ENCODE assay signal across 20 cellular contexts in genomic region chr1:91760487-91760886, GRCh38.
A peak's percentile ranks its signal among the peaks of the same experiment; 100 is the strongest.
DNase-seq lines count a peak whose midpoint lies in the region; ATAC-seq and TF ChIP-seq lines count a peak whose summit lies in the region.
"Had no signal": no experiment of that assay in that cellular context is flagged by ENCODE, and none has a peak within 500 bp of the region (broad histone marks: within the 10 kb centered on the region; RNA-seq: fewer than 3 reads in every experiment).

No MANE protein-coding gene starts in this region.

- DNase-seq in adrenal gland (no peak), right lobe of liver (no peak), gastrocnemius medialis (no peak)
- no peak for DNase-seq in activated naive CD4-positive, alpha-beta T cell treated with anti-CD3 and anti-CD28 coated beads, Interleukin-2, amount 10 ng/mL, durations not matched to agents 7 days and 5 days
- DNase-seq: BE2C; CD4-positive, alpha-beta T cell; GOT3; KG1; MV-4-11; NCI-H1417 treated with DMSO at 0.1 percent for 48 hours; NCI-H187 treated with DMSO at 0.1 percent for 48 hours; NCI-H2227 treated with DMSO at 0.1 percent for 48 hours; NCI-H524; SHP77 had no signal

- peaks cover 16 to 77% of the 10 kb centered on the region in 2 donors for H3K4me1 ChIP-seq in adrenal gland (replicated peaks in 1 of 2)
- H3K4me1 ChIP-seq in right lobe of liver: peaks cover 0 to 52% (median 29%) of the 10 kb centered on the region in 4 donors
- H3K4me1 ChIP-seq in gastrocnemius medialis: peaks cover 40 to 50% of the 10 kb centered on the region in 2 donors

- intact Hi-C loops in adrenal gland (cut with DNase I) (no loop called here), right lobe of liver (cut with DNase I) (no loop called here), gastrocnemius medialis (cut with DNase I; ENCODE audit: low total_unique reads) (no loop called here)

- H3K36me3 ChIP-seq in adrenal gland (replicated peaks in 1 of 2) (peaks cover 0 to 16% of the 10 kb centered on the region in 2 donors), right lobe of liver (no peaks in the 10 kb centered on the region), gastrocnemius medialis (no peaks in the 10 kb centered on the region)
- H3K36me3 ChIP-seq: BE2C had no signal

- H3K4me3 ChIP-seq in adrenal gland (no peak overlapping the region), right lobe of liver (no peak overlapping the region), gastrocnemius medialis (no peak overlapping the region)
- H3K4me3 ChIP-seq: GM12878 had no signal

- H3K9me3 Mint-ChIP-seq in activated naive CD4-positive, alpha-beta T cell treated with anti-CD3 and anti-CD28 coated beads, Interleukin-2, amount 10 ng/mL, durations not matched to agents 7 days and 5 days: no peaks in the 10 kb centered on the region
- H3K9me3 Mint-ChIP-seq: CD4-positive, alpha-beta T cell had no signal

- H3K27me3 Mint-ChIP-seq in activated naive CD4-positive, alpha-beta T cell treated with anti-CD3 and anti-CD28 coated beads, Interleukin-2, amount 10 ng/mL, durations not matched to agents 7 days and 5 days: no peaks in the 10 kb centered on the region
- H3K27me3 Mint-ChIP-seq: CD4-positive, alpha-beta T cell had no signal

- H3K27ac Mint-ChIP-seq in activated naive CD4-positive, alpha-beta T cell treated with anti-CD3 and anti-CD28 coated beads, Interleukin-2, amount 10 ng/mL, durations not matched to agents 7 days and 5 days: no peak overlapping the region
- H3K27ac Mint-ChIP-seq: CD4-positive, alpha-beta T cell had no signal

- no peaks in the 10 kb centered on the region for H3K4me1 Mint-ChIP-seq in activated naive CD4-positive, alpha-beta T cell treated with anti-CD3 and anti-CD28 coated beads, Interleukin-2, amount 10 ng/mL, durations not matched to agents 7 days and 5 days

- peaks cover 18% of the 10 kb centered on the region for H3K36me3 Mint-ChIP-seq in activated naive CD4-positive, alpha-beta T cell treated with anti-CD3 and anti-CD28 coated beads, Interleukin-2, amount 10 ng/mL, durations not matched to agents 7 days and 5 days

- 85 to 100% (median 91%) methylated on average over 1 of the region's 1 CpG for WGBS in adrenal gland, 4 donors
- WGBS in right lobe of liver (ENCODE audit: insufficient coverage, low coverage, low lambda C conversion rate, missing lambda C conversion rate): 100% methylated on average over 1 of the region's 1 CpG

- H3K4me3 Mint-ChIP-seq in activated naive CD4-positive, alpha-beta T cell treated with anti-CD3 and anti-CD28 coated beads, Interleukin-2, amount 10 ng/mL, durations not matched to agents 7 days and 5 days: no peak overlapping the region
- H3K4me3 Mint-ChIP-seq: CD4-positive, alpha-beta T cell had no signal

- H3K27me3 ChIP-seq in adrenal gland (no peaks in the 10 kb centered on the region), right lobe of liver (no peaks in the 10 kb centered on the region), gastrocnemius medialis (no peaks in the 10 kb centered on the region)
- H3K27me3 ChIP-seq: BE2C had no signal

- TF ChIP-seq POLR2A in adrenal gland (IDR thresholded peaks at IDR 0.05): no peak
- no peak for TF ChIP-seq POLR2A in right lobe of liver (IDR thresholded peaks at IDR 0.05)
- no peak for TF ChIP-seq POLR2A in gastrocnemius medialis (IDR thresholded peaks at IDR 0.05)

- in situ Hi-C loops in gastrocnemius medialis (cut with MboI; ENCODE audit: low sequenced_read_pairs in 4 of 4): no loop called here

- TF ChIP-seq CTCF in C4-2B (conservative IDR thresholded peaks at IDR 0.05) (no peak), adrenal gland (IDR thresholded peaks at IDR 0.05) (no peak), right lobe of liver (IDR thresholded peaks at IDR 0.05) (no peak), gastrocnemius medialis (IDR thresholded peaks at IDR 0.05 in 4 of 5, conservative IDR thresholded peaks at IDR 0.05 in 1 of 5) (no peak)

- no peaks in the 10 kb centered on the region for H3K9me3 ChIP-seq in adrenal gland (replicated peaks in 1 of 3)
- H3K9me3 ChIP-seq in right lobe of liver: no peaks in the 10 kb centered on the region
- no peaks in the 10 kb centered on the region for H3K9me3 ChIP-seq in gastrocnemius medialis
- H3K9me3 ChIP-seq: BE2C had no signal

- CTCF ChIA-PET in activated naive CD4-positive, alpha-beta T cell treated with anti-CD3 and anti-CD28 coated beads, Interleukin-2, amount 10 ng/mL, durations not matched to agents 7 days and 5 days (lab: Charles Lee): no interaction called here

- H3K27ac ChIP-seq in C4-2B (peak overlapping the region; percentile 50; the same call in 1 of the 2 replicates), adrenal gland (peak overlapping the region in 3 of 5 donors; percentile 10 to 73 (median 30)), right lobe of liver (peak overlapping the region; percentile 70 to 87 (median 84)), gastrocnemius medialis (peak overlapping the region; percentile 9 to 75 (median 70))

- no peak for ATAC-seq in right lobe of liver
- peak in 1 of 2 donors; percentile 61 for ATAC-seq in gastrocnemius medialis
- no peak for ATAC-seq in HG03108 (IDR thresholded peaks at IDR 0.05; ENCODE audit: unreplicated experiment)
- no peak for ATAC-seq in GM18868 (IDR thresholded peaks at IDR 0.05; ENCODE audit: unreplicated experiment)
- ATAC-seq in HG03457 (IDR thresholded peaks at IDR 0.05; ENCODE audit: unreplicated experiment): no peak
- ATAC-seq: GM12878, HCT116 had no signal

Comparison
In these comparisons a context has a peak if more than half of its experiments do, and no peak if none do; other contexts are left out.
1. H3K27ac ChIP-seq: peak in every context shown above with its lines; median percentile 84 in right lobe of liver; 70 in gastrocnemius medialis; 50 in C4-2B; 30 in adrenal gland.